ENCODE assay signal across 1 cellular context in the genomic region with DNA sequence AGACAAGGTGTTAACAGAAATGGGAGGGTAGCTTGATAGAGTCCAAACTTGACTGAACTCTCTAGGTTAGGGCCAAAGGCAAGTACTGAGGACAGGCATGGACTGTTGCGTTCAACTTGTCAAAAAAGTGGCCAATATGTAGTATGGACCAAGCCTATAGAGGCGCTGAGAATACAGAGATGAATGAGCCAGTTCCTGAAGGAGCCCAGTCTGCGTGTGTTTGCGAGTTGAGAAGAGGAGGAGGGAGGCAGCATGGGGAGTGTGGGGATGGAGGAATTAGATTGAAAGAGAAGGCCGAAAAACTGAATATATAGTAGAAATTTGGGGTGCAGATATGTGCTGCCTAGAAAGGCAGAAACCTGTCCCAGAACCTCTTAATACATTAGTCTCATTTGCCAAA.
TF ChIP-seq lines count a peak whose summit lies in the region.

No MANE protein-coding gene starts in this region.

TF ChIP-seq in HepG2, 621 proteins besides CTCF, POLR2A, EP300 and RAD21 (continued from another document):
- TF ChIP-seq ZSCAN30 (CRISPR knock-in tag; IDR thresholded peaks at IDR 0.05) (no peak), ESRRA (CRISPR knock-in tag; IDR thresholded peaks at IDR 0.05; ENCODE audit: low read depth) (no peak), FUBP1 (CRISPR knock-in tag; IDR thresholded peaks at IDR 0.05; ENCODE audit: borderline replicate concordance) (no peak), PCBP2 (optimal IDR thresholded peaks at IDR 0.05; ENCODE audit: low read depth, low read length, poor library complexity, severe bottlenecking) (no peak), ZNF652 (CRISPR knock-in tag; IDR thresholded peaks at IDR 0.05; ENCODE audit: borderline replicate concordance, low read depth) (no peak), ZNF12 (CRISPR knock-in tag; IDR thresholded peaks at IDR 0.05) (no peak), MZF1 (CRISPR knock-in tag; IDR thresholded peaks at IDR 0.05; ENCODE audit: borderline replicate concordance) (no peak), FOXA3 (CRISPR knock-in tag; IDR thresholded peaks at IDR 0.05) (no peak), MTA3 (CRISPR knock-in tag; IDR thresholded peaks at IDR 0.05) (no peak), ZNF788 (CRISPR knock-in tag; IDR thresholded peaks at IDR 0.05; ENCODE audit: borderline replicate concordance) (no peak), ZNF605 (CRISPR knock-in tag; IDR thresholded peaks at IDR 0.05) (peak; percentile 32; the same call in 1 of the 2 replicates), STAG1 (CRISPR knock-in tag; IDR thresholded peaks at IDR 0.05) (0 out of 2 replicates have a peak, but pooled peaks have one; percentile 0), LCORL (IDR thresholded peaks at IDR 0.05) (no peak), LCORL (CRISPR knock-in tag; IDR thresholded peaks at IDR 0.05) (0 out of 2 replicates have a peak, but pooled peaks have one; percentile 2), ZNF34 (CRISPR knock-in tag; IDR thresholded peaks at IDR 0.05; ENCODE audit: borderline replicate concordance) (no peak)
- TF ChIP-seq, protein P1, sequence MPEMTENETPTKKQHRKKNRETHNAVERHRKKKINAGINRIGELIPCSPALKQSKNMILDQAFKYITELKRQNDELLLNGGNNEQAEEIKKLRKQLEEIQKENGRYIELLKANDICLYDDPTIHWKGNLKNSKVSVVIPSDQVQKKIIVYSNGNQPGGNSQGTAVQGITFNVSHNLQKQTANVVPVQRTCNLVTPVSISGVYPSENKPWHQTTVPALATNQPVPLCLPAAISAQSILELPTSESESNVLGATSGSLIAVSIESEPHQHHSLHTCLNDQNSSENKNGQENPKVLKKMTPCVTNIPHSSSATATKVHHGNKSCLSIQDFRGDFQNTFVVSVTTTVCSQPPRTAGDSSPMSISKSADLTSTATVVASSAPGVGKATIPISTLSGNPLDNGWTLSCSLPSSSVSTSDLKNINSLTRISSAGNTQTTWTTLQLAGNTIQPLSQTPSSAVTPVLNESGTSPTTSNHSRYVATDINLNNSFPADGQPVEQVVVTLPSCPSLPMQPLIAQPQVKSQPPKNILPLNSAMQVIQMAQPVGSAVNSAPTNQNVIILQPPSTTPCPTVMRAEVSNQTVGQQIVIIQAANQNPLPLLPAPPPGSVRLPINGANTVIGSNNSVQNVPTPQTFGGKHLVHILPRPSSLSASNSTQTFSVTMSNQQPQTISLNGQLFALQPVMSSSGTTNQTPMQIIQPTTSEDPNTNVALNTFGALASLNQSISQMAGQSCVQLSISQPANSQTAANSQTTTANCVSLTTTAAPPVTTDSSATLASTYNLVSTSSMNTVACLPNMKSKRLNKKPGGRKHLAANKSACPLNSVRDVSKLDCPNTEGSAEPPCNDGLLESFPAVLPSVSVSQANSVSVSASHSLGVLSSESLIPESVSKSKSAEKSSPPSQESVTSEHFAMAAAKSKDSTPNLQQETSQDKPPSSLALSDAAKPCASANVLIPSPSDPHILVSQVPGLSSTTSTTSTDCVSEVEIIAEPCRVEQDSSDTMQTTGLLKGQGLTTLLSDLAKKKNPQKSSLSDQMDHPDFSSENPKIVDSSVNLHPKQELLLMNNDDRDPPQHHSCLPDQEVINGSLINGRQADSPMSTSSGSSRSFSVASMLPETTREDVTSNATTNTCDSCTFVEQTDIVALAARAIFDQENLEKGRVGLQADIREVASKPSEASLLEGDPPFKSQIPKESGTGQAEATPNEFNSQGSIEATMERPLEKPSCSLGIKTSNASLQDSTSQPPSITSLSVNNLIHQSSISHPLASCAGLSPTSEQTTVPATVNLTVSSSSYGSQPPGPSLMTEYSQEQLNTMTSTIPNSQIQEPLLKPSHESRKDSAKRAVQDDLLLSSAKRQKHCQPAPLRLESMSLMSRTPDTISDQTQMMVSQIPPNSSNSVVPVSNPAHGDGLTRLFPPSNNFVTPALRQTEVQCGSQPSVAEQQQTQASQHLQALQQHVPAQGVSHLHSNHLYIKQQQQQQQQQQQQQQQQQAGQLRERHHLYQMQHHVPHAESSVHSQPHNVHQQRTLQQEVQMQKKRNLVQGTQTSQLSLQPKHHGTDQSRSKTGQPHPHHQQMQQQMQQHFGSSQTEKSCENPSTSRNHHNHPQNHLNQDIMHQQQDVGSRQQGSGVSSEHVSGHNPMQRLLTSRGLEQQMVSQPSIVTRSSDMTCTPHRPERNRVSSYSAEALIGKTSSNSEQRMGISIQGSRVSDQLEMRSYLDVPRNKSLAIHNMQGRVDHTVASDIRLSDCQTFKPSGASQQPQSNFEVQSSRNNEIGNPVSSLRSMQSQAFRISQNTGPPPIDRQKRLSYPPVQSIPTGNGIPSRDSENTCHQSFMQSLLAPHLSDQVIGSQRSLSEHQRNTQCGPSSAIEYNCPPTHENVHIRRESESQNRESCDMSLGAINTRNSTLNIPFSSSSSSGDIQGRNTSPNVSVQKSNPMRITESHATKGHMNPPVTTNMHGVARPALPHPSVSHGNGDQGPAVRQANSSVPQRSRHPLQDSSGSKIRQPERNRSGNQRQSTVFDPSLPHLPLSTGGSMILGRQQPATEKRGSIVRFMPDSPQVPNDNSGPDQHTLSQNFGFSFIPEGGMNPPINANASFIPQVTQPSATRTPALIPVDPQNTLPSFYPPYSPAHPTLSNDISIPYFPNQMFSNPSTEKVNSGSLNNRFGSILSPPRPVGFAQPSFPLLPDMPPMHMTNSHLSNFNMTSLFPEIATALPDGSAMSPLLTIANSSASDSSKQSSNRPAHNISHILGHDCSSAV (CRISPR knock-in tag; IDR thresholded peaks at IDR 0.05; ENCODE audit: borderline replicate concordance): no peak
- TF ChIP-seq, protein P2, sequence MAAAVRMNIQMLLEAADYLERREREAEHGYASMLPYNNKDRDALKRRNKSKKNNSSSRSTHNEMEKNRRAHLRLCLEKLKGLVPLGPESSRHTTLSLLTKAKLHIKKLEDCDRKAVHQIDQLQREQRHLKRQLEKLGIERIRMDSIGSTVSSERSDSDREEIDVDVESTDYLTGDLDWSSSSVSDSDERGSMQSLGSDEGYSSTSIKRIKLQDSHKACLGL (CRISPR knock-in tag; IDR thresholded peaks at IDR 0.05): no peak
- TF ChIP-seq, protein P3, sequence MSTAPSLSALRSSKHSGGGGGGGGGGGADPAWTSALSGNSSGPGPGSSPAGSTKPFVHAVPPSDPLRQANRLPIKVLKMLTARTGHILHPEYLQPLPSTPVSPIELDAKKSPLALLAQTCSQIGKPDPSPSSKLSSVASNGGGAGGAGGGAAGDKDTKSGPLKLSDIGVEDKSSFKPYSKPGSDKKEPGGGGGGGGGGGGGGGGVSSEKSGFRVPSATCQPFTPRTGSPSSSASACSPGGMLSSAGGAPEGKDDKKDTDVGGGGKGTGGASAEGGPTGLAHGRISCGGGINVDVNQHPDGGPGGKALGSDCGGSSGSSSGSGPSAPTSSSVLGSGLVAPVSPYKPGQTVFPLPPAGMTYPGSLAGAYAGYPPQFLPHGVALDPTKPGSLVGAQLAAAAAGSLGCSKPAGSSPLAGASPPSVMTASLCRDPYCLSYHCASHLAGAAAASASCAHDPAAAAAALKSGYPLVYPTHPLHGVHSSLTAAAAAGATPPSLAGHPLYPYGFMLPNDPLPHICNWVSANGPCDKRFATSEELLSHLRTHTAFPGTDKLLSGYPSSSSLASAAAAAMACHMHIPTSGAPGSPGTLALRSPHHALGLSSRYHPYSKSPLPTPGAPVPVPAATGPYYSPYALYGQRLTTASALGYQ (CRISPR knock-in tag; IDR thresholded peaks at IDR 0.05): no peak
- TF ChIP-seq, protein P4, sequence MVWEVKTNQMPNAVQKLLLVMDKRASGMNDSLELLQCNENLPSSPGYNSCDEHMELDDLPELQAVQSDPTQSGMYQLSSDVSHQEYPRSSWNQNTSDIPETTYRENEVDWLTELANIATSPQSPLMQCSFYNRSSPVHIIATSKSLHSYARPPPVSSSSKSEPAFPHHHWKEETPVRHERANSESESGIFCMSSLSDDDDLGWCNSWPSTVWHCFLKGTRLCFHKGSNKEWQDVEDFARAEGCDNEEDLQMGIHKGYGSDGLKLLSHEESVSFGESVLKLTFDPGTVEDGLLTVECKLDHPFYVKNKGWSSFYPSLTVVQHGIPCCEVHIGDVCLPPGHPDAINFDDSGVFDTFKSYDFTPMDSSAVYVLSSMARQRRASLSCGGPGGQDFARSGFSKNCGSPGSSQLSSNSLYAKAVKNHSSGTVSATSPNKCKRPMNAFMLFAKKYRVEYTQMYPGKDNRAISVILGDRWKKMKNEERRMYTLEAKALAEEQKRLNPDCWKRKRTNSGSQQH (CRISPR knock-in tag; IDR thresholded peaks at IDR 0.05; ENCODE audit: low read depth): no peak
TF ChIP-seq in HepG2: peak in this region for 3.
